In genomic region chr1:166974647-166975345, GRCh38 we compare ENCODE assay signal across 8 cellular contexts. TPM values are rescaled to one million over a fixed set of nuclear protein-coding genes. Genes with fewer than 3 reads are reported as not detected.
DNase-seq lines count a peak whose midpoint lies in the region; ATAC-seq and TF ChIP-seq lines count a peak whose summit lies in the region.

No MANE protein-coding gene starts in this region.

- H3K4me1 ChIP-seq in OCI-LY3 (ENCODE audit: low read length), result peaks cover 29% of the 10 kb centered on the region
- H3K4me1 ChIP-seq in mucosa of rectum (ENCODE audit: control insufficient read depth in 2 of 2, insufficient read depth in 2 of 2, low read length in 2 of 2), result peaks cover 7 to 11% of the 10 kb centered on the region in 2 donors
- peaks cover 14% of the 10 kb centered on the region for H3K4me1 ChIP-seq in stomach smooth muscle (ENCODE audit: control insufficient read depth, insufficient read depth, low read length)

- ATAC-seq in GM18520 (IDR thresholded peaks at IDR 0.05; ENCODE audit: unreplicated experiment), result no peak

- H3K9ac ChIP-seq in OCI-LY3 (ENCODE audit: low read length) (peak overlapping the region; percentile 67), mucosa of rectum (ENCODE audit: low read depth in 1 of 2, low read length in 2 of 2) (peak overlapping the region; percentile 27 to 59), stomach smooth muscle (ENCODE audit: low read length in 2 of 2) (peak overlapping the region; percentile 59 to 69)

- peaks cover 25% of the 10 kb centered on the region for H3K4me1 Mint-ChIP-seq in MCF 10A (ENCODE audit: insufficient read depth, unreplicated experiment)

- H3K9me3 Mint-ChIP-seq in MCF 10A (ENCODE audit: unreplicated experiment), result no peaks in the 10 kb centered on the region

- no peaks in the 10 kb centered on the region for H3K36me3 Mint-ChIP-seq in MCF 10A (ENCODE audit: insufficient read depth, unreplicated experiment)

- peak overlapping the region; percentile 91 for H2AFZ ChIP-seq in OCI-LY3 (ENCODE audit: low read depth, low read length)

- TF ChIP-seq CTCF in OCI-LY3 (IDR thresholded peaks at IDR 0.05; ENCODE audit: low read depth, low read length) (no peak), MCF 10A (IDR thresholded peaks at IDR 0.05; ENCODE audit: unreplicated experiment) (no peak)

- no TSS peak for BruUV-seq in MCF 10A (replicated peaks; lab: Mats Ljungman, UMichigan)

- H3K4me3 ChIP-seq in OCI-LY3 (ENCODE audit: low read length), result peak overlapping the region; percentile 80
- H3K4me3 ChIP-seq in mucosa of rectum (ENCODE audit: low read length in 2 of 2), result peak overlapping the region; percentile 51 to 71
- peak overlapping the region; percentile 69 to 79 for H3K4me3 ChIP-seq in stomach smooth muscle (ENCODE audit: low read length in 2 of 2)

- intact Hi-C loops in MCF 10A (cut with micrococcal nuclease), result loop anchor here (1.0 kb wide), 1 partner anchor 83 kb away; no protein-coding TSS in a partner anchor

- H3K27ac ChIP-seq in OCI-LY3 (ENCODE audit: low read length) (no peak overlapping the region), mucosa of rectum (ENCODE audit: low read depth in 2 of 2, low read length in 2 of 2) (no peak overlapping the region), stomach smooth muscle (ENCODE audit: low read length) (peak overlapping the region; percentile 11)

- CTCF ChIA-PET in MCF 10A (lab: Yijun Ruan, JAX), result interaction anchor here (0.6 to 6.3 kb wide), 15 partner anchors 18 to 1516 kb away, joined by 3 to 76 read pairs (median 5); partner anchors contain the start of gene POU2F1

- DNase-seq in NCI-H1092 treated with DMSO at 0.1 percent for 48 hours (lab: John Stamatoyannopoulos, UW), result peak; percentile 69
- no peak for DNase-seq in NCI-H1092 (lab: John Stamatoyannopoulos, UW)
- no peak for DNase-seq in MCF 10A (ENCODE audit: unreplicated experiment)
- DNase-seq in amniotic stem cell (lab: John Stamatoyannopoulos, UW), result no peak

- H3K27me3 ChIP-seq in OCI-LY3 (ENCODE audit: low read depth, low read length) (peaks cover 78% of the 10 kb centered on the region), mucosa of rectum (ENCODE audit: control insufficient read depth in 2 of 2, insufficient read depth in 2 of 2, low read length in 2 of 2) (peaks cover 10 to 22% of the 10 kb centered on the region in 2 donors), stomach smooth muscle (ENCODE audit: control insufficient read depth in 1 of 2, insufficient read depth in 2 of 2, low read length in 2 of 2) (no peaks in the 10 kb centered on the region)

- POLR2A ChIA-PET in MCF 10A (lab: Yijun Ruan, JAX), result interaction anchor here (0.7 to 1.5 kb wide), 5 partner anchors 59 to 336 kb away, joined by 3 to 6 read pairs (median 4); no protein-coding TSS in a partner anchor

- H3K4me2 ChIP-seq in OCI-LY3 (ENCODE audit: low read length), result peak overlapping the region; percentile 82

- H3K9me3 ChIP-seq in OCI-LY3 (ENCODE audit: insufficient read depth, low read length) (no peaks in the 10 kb centered on the region), mucosa of rectum (ENCODE audit: control insufficient read depth in 2 of 2, low read length in 2 of 2) (no peaks in the 10 kb centered on the region), stomach smooth muscle (ENCODE audit: control insufficient read depth in 2 of 2, low read length in 2 of 2) (no peaks in the 10 kb centered on the region)

- H3K27me3 Mint-ChIP-seq in MCF 10A (ENCODE audit: insufficient read depth, unreplicated experiment), result peaks cover 83% of the 10 kb centered on the region

- no peaks in the 10 kb centered on the region for H3K79me2 ChIP-seq in OCI-LY3 (ENCODE audit: low read length)

- no peaks in the 10 kb centered on the region for H4K20me1 ChIP-seq in OCI-LY3 (ENCODE audit: insufficient read depth, low read length)

- H3K4me3 Mint-ChIP-seq in MCF 10A (ENCODE audit: unreplicated experiment), result peak overlapping the region; percentile 67

- H3K27ac Mint-ChIP-seq in MCF 10A (ENCODE audit: low read depth, unreplicated experiment), result no peak overlapping the region

- H3K36me3 ChIP-seq in OCI-LY3 (replicated peaks; ENCODE audit: low read depth, low read length) (no peaks in the 10 kb centered on the region), mucosa of rectum (ENCODE audit: control insufficient read depth in 2 of 2, insufficient read depth in 2 of 2, low read length in 2 of 2) (no peaks in the 10 kb centered on the region), stomach smooth muscle (ENCODE audit: control insufficient read depth in 2 of 2, insufficient read depth in 2 of 2, low read length in 2 of 2) (no peaks in the 10 kb centered on the region)

RNA-seq across cellular contexts. Expression of gene ILDR2, which starts 0.5 kb away (rescaled TPM):
- total RNA-seq in MCF 10A (2022), result 0.42 TPM in 2 replicates

RNA-seq across cellular contexts. Expression of gene MAEL, which starts 14.3 kb away (rescaled TPM):
- not detected in 2 replicates for total RNA-seq in MCF 10A (2022)
